Comparison of ENCODE assay signal across 8 cellular contexts in genomic region chr3:187165144-187165543, GRCh38. TPM values are rescaled to one million over a fixed set of nuclear protein-coding genes. Genes with fewer than 3 reads are reported as not detected.
DNase-seq lines count a peak whose midpoint lies in the region; ATAC-seq, FAIRE-seq and TF ChIP-seq lines count a peak whose summit lies in the region.

No MANE protein-coding gene starts in this region.

- H3K4me2 ChIP-seq in keratinocyte (ENCODE audit: control insufficient read depth, extremely low read depth, insufficient read depth, low read depth, low read length), result no peak overlapping the region

- FAIRE-seq in bronchial epithelial cell (lab: Jason Lieb, UNC), result no peak
- peak; percentile 51 for FAIRE-seq in keratinocyte (lab: Jason Lieb, UNC)

- ATAC-seq in stimulated activated naive CD8-positive, alpha-beta T cell treated with anti-CD3 and anti-CD28 coated beads, Interleukin-15, Interleukin-2, amounts not matched to agents 100 U/mL and 50 U/mL, for 24 hours, result peak; percentile 52
- ATAC-seq in GM19455 (IDR thresholded peaks at IDR 0.05; ENCODE audit: unreplicated experiment), result no peak

- H3K36me3 Mint-ChIP-seq in activated naive CD4-positive, alpha-beta T cell treated with anti-CD3 and anti-CD28 coated beads for 36 hours (ENCODE audit: low read depth), result no peaks in the 10 kb centered on the region

- H4K20me1 ChIP-seq in keratinocyte (ENCODE audit: control insufficient read depth, extremely low read depth, insufficient read depth, low read length), result no peaks in the 10 kb centered on the region

- H3K27ac Mint-ChIP-seq in activated naive CD4-positive, alpha-beta T cell treated with anti-CD3 and anti-CD28 coated beads for 36 hours, result no peak overlapping the region

- H3K27ac ChIP-seq in keratinocyte (ENCODE audit: control insufficient read depth, insufficient read depth, low read length), result no peak overlapping the region

- H3K4me3 ChIP-seq in bronchial epithelial cell (ENCODE audit: low read depth, low read length), result no peak overlapping the region
- H3K4me3 ChIP-seq in keratinocyte (ENCODE audit: control insufficient read depth in 2 of 3, extremely low read depth in 1 of 3, insufficient read depth in 2 of 3, low read depth in 1 of 3, low read length in 3 of 3), result no peak overlapping the region

- peaks cover 7% of the 10 kb centered on the region for H3K4me1 Mint-ChIP-seq in activated naive CD4-positive, alpha-beta T cell treated with anti-CD3 and anti-CD28 coated beads for 36 hours (ENCODE audit: low read depth)

- dilution Hi-C loops in keratinocyte (cut with MboI; ENCODE audit: extremely low pct_ligation_motif_present, low sequenced_read_pairs), result no loop called here

- no peaks in the 10 kb centered on the region for H3K36me3 ChIP-seq in bronchial epithelial cell (ENCODE audit: control insufficient read depth, insufficient read depth, low read length)
- H3K36me3 ChIP-seq in keratinocyte (ENCODE audit: control insufficient read depth in 2 of 2, extremely low read depth in 1 of 2, insufficient read depth in 2 of 2, low read length in 2 of 2), result no peaks in the 10 kb centered on the region

- no peaks in the 10 kb centered on the region for H3K9me3 Mint-ChIP-seq in activated naive CD4-positive, alpha-beta T cell treated with anti-CD3 and anti-CD28 coated beads for 36 hours

- peak; percentile 47 for DNase-seq in activated naive CD4-positive, alpha-beta T cell treated with anti-CD3 and anti-CD28 coated beads for 36 hours
- no peak for DNase-seq in activated naive CD4-positive, alpha-beta T cell (lab: John Stamatoyannopoulos, UW)
- peak; percentile 92 for DNase-seq in NCI-H1105 (lab: John Stamatoyannopoulos, UW)
- peak; percentile 32 for DNase-seq in SHP77 treated with DMSO at 0.1 percent for 48 hours (lab: John Stamatoyannopoulos, UW)
- DNase-seq in bronchial epithelial cell (ENCODE audit: low read depth), result peak; percentile 61
- DNase-seq in keratinocyte (ENCODE audit: low read depth, low spot score), result no peak
- no peak for DNase-seq in stimulated activated naive CD8-positive, alpha-beta T cell treated with anti-CD3 and anti-CD28 coated beads, Interleukin-15, Interleukin-2, amounts not matched to agents 100 U/mL and 50 U/mL, for 24 hours

- H3K9me1 ChIP-seq in keratinocyte (ENCODE audit: control insufficient read depth, extremely low read depth, insufficient read depth, low read length), result no peaks in the 10 kb centered on the region

- intact Hi-C loops in activated naive CD4-positive, alpha-beta T cell treated with anti-CD3 and anti-CD28 coated beads for 36 hours (cut with micrococcal nuclease), result loop anchor here (1.0 to 10.0 kb wide), 6 partner anchors 26 to 550 kb away; partner anchors contain the start of genes AHSG, RPL39L and ST6GAL1

- H3K9ac ChIP-seq in keratinocyte (ENCODE audit: control insufficient read depth, extremely low read depth, insufficient read depth, low read length), result no peak overlapping the region

- H3K4me3 Mint-ChIP-seq in activated naive CD4-positive, alpha-beta T cell treated with anti-CD3 and anti-CD28 coated beads for 36 hours, result no peak overlapping the region

- no peaks in the 10 kb centered on the region for H3K9me3 ChIP-seq in keratinocyte (ENCODE audit: control insufficient read depth, low read depth, low read length)

- peak; percentile 55 for TF ChIP-seq CTCF in bronchial epithelial cell (IDR thresholded peaks at IDR 0.05; ENCODE audit: insufficient read depth, low read length, severe bottlenecking)
- peak; percentile 41 to 60 (median 44) for TF ChIP-seq CTCF in keratinocyte (optimal IDR thresholded peaks at IDR 0.05 in 1 of 3, IDR thresholded peaks at IDR 0.05 in 1 of 3, conservative IDR thresholded peaks at IDR 0.05 in 1 of 3; ENCODE audit: extremely low read depth in 1 of 3, insufficient read depth in 2 of 3, low read length in 3 of 3)

- H3K27me3 ChIP-seq in bronchial epithelial cell (ENCODE audit: control insufficient read depth, insufficient read depth, low read length) (no peaks in the 10 kb centered on the region), keratinocyte (ENCODE audit: control insufficient read depth, extremely low read depth, insufficient read depth, low read length) (no peaks in the 10 kb centered on the region)

- peaks cover 8% of the 10 kb centered on the region for H3K4me1 ChIP-seq in keratinocyte (ENCODE audit: control insufficient read depth, extremely low read depth, insufficient read depth, low read length)

- no peaks in the 10 kb centered on the region for H3K27me3 Mint-ChIP-seq in activated naive CD4-positive, alpha-beta T cell treated with anti-CD3 and anti-CD28 coated beads for 36 hours (ENCODE audit: low read depth)

- CTCF ChIA-PET in activated naive CD4-positive, alpha-beta T cell treated with anti-CD3 and anti-CD28 coated beads for 36 hours (lab: Charles Lee), result interaction anchor here (0.6 to 4.9 kb wide), 37 partner anchors 15 to 693 kb away, joined by 3 to 136 read pairs (median 5); partner anchors contain the start of gene RPL39L

- H2AFZ ChIP-seq in keratinocyte (ENCODE audit: control insufficient read depth, low read length), result no peak overlapping the region

- H3K79me2 ChIP-seq in keratinocyte (ENCODE audit: control insufficient read depth, insufficient read depth, low read length), result no peaks in the 10 kb centered on the region

RNA-seq across cellular contexts. Expression of gene RPL39L, which starts 25.8 kb away (rescaled TPM):
- 10 to 100 TPM; 19.2 to 20.9 TPM for total RNA-seq in activated naive CD4-positive, alpha-beta T cell treated with anti-CD3 and anti-CD28 coated beads for 36 hours
- 23.4 and 52.1 TPM in 2 replicates for total RNA-seq in bronchial epithelial cell
- 10.3 to 20.0 TPM (median 10.9 TPM) in 3 replicates for polyA plus RNA-seq in keratinocyte
- 4.3 TPM for polyA plus RNA-seq in keratinocyte (2011; ENCODE audit: low read depth)
- 6.0 and 7.1 TPM in 2 replicates for polyA plus RNA-seq in keratinocyte (2011; cell fraction: cytosol; rRNA removed)
- 1.5 and 2.3 TPM in 2 replicates for polyA plus RNA-seq in keratinocyte (2011; cell fraction: nucleus; rRNA removed)
- polyA plus RNA-seq in keratinocyte (2012; ENCODE audit: low replicate concordance), result 11.2 and 26.7 TPM in 2 replicates
- 0.96 to 1.6 TPM (median 1.0 TPM) in 3 replicates for polyA minus RNA-seq in keratinocyte
- 10.4 TPM for polyA minus RNA-seq in keratinocyte (2011; cell fraction: cytosol; rRNA and poly(A)+ RNA removed)
- 1.2 and 1.7 TPM in 2 replicates for polyA minus RNA-seq in keratinocyte (2011; cell fraction: nucleus; rRNA and poly(A)+ RNA removed)

RNA-seq across cellular contexts. Expression of gene RTP1, which starts 32.1 kb away (rescaled TPM):
- total RNA-seq in activated naive CD4-positive, alpha-beta T cell treated with anti-CD3 and anti-CD28 coated beads for 36 hours, result not detected
- not detected in 2 replicates for total RNA-seq in bronchial epithelial cell
- polyA plus RNA-seq in keratinocyte, result not detected in 3 replicates
- not detected for polyA plus RNA-seq in keratinocyte (2011; ENCODE audit: low read depth)
- not detected in 2 replicates for polyA plus RNA-seq in keratinocyte (2011; cell fraction: cytosol; rRNA removed)
- polyA plus RNA-seq in keratinocyte (2011; cell fraction: nucleus; rRNA removed), result not detected in 2 replicates
- polyA plus RNA-seq in keratinocyte (2012; ENCODE audit: low replicate concordance), result not detected in 2 replicates
- not detected in 3 replicates for polyA minus RNA-seq in keratinocyte
- not detected for polyA minus RNA-seq in keratinocyte (2011; cell fraction: cytosol; rRNA and poly(A)+ RNA removed)
- polyA minus RNA-seq in keratinocyte (2011; cell fraction: nucleus; rRNA and poly(A)+ RNA removed), result not detected in 2 replicates

Comparison
In these comparisons a context has a peak if more than half of its experiments do, and no peak if none do; other contexts are left out.
1. DNase-seq: peak in activated naive CD4-positive, alpha-beta T cell treated with anti-CD3 and anti-CD28 coated beads for 36 hours (single experiment), NCI-H1105 (single experiment), SHP77 treated with DMSO at 0.1 percent for 48 hours (single experiment) and bronchial epithelial cell (single experiment); none in activated naive CD4-positive, alpha-beta T cell (0 of 4), keratinocyte (single experiment) and stimulated activated naive CD8-positive, alpha-beta T cell treated with anti-CD3 and anti-CD28 coated beads, Interleukin-15, Interleukin-2, amounts not matched to agents 100 U/mL and 50 U/mL, for 24 hours (single experiment).